Comparison of ENCODE assay signal across 1 cellular context in genomic region chr1:15322648-15323350, GRCh38.
TF ChIP-seq lines count a peak whose summit lies in the region.

No MANE protein-coding gene starts in this region.

TF ChIP-seq in GM23338, 12 proteins besides CTCF, POLR2A, EP300 and RAD21 (continued from another document):
- TF ChIP-seq, protein P1, sequence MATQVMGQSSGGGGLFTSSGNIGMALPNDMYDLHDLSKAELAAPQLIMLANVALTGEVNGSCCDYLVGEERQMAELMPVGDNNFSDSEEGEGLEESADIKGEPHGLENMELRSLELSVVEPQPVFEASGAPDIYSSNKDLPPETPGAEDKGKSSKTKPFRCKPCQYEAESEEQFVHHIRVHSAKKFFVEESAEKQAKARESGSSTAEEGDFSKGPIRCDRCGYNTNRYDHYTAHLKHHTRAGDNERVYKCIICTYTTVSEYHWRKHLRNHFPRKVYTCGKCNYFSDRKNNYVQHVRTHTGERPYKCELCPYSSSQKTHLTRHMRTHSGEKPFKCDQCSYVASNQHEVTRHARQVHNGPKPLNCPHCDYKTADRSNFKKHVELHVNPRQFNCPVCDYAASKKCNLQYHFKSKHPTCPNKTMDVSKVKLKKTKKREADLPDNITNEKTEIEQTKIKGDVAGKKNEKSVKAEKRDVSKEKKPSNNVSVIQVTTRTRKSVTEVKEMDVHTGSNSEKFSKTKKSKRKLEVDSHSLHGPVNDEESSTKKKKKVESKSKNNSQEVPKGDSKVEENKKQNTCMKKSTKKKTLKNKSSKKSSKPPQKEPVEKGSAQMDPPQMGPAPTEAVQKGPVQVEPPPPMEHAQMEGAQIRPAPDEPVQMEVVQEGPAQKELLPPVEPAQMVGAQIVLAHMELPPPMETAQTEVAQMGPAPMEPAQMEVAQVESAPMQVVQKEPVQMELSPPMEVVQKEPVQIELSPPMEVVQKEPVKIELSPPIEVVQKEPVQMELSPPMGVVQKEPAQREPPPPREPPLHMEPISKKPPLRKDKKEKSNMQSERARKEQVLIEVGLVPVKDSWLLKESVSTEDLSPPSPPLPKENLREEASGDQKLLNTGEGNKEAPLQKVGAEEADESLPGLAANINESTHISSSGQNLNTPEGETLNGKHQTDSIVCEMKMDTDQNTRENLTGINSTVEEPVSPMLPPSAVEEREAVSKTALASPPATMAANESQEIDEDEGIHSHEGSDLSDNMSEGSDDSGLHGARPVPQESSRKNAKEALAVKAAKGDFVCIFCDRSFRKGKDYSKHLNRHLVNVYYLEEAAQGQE (IDR thresholded peaks at IDR 0.05; ENCODE audit: unreplicated experiment), result no peak
- TF ChIP-seq CREB1 (CRISPR knock-in tag; IDR thresholded peaks at IDR 0.05; ENCODE audit: low read depth) (no peak), JUNB (IDR thresholded peaks at IDR 0.05; ENCODE audit: unreplicated experiment) (no peak), POLR2AphosphoS5 (IDR thresholded peaks at IDR 0.05; ENCODE audit: low read depth) (no peak), STAT1 (IDR thresholded peaks at IDR 0.05; ENCODE audit: unreplicated experiment) (no peak), EZH2phosphoT487 (IDR thresholded peaks at IDR 0.05; ENCODE audit: unreplicated experiment) (no peak)
TF ChIP-seq in GM23338: peak in this region for 0.
